ENCODE assay signal across 17 cellular contexts in the genomic region with DNA sequence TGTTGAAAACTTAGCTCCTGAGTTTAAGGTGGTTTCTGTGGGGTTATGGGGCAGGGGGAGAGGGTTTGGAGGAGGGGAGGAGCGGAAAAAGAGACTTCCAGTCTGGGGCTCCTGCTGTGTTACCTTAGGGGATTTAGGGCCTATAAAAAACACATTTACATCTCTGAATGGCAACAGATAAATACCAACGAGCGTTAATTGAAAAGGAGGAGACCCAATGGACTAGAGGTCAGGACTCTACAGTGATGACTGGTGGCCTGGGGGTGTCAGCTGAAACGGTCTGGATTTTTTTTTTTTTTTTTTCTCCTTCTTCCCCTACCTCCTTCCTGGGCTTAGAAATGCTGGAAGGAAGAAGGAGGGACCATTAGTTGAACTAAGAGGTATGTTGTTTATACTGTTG.
"Had no signal": no experiment of that assay in that cellular context is flagged by ENCODE, and none has a peak within 500 bp of the region (broad histone marks: within the 10 kb centered on the region; RNA-seq: fewer than 3 reads in every experiment).

No MANE protein-coding gene starts in this region.

- ATAC-seq: gastroesophageal sphincter, heart right ventricle, right cardiac atrium had no signal

- H3K27me3 Mint-ChIP-seq: dendritic cell treated with granulocyte-macrophage colony-stimulating factor and Interleukin-4, amounts not matched to agents 40 ng/mL and 50 ng/mL, for 4 days had no signal

- H3K27ac Mint-ChIP-seq: nephron had no signal

- H3K4me3 Mint-ChIP-seq: dendritic cell treated with granulocyte-macrophage colony-stimulating factor and Interleukin-4, amounts not matched to agents 40 ng/mL and 50 ng/mL, for 4 days; nephron had no signal

- DNase-seq: activated CD4-positive, alpha-beta T cell treated with anti-CD3 and anti-CD28 coated beads, Interleukin-2, amount 50 U/mL, for 48 hours; activated CD4-positive, CD25-positive, alpha-beta regulatory T cell treated with anti-CD3 and anti-CD28 coated beads, Interleukin-2, amount 50 U/mL, for 72 hours; activated effector memory CD4-positive, alpha-beta T cell treated with Interleukin-2 at 50 U/mL for 16 hours; activated naive CD4-positive, alpha-beta T cell treated with anti-CD3 and anti-CD28 coated beads, Interleukin-2, amount 50 U/mL, for 16 hours; activated T-cell treated with anti-CD3 and anti-CD28 coated beads, Interleukin-2, amount 50 U/mL, for 1 hour; effector memory CD4-positive, alpha-beta T cell; heart right ventricle; right cardiac atrium; stimulated activated CD4-positive, alpha-beta T cell treated with anti-CD3 and anti-CD28 coated beads, Interleukin-15, amount 100 ng/mL, for 24 hours; stimulated activated CD4-positive, alpha-beta T cell treated with anti-CD3 and anti-CD28 coated beads, Interleukin-4, amount 100 ng/mL, for 24 hours; stimulated activated naive CD4-positive, alpha-beta T cell; T-helper 9 cell; tibial artery; uterus had no signal

- H3K9me3 Mint-ChIP-seq: dendritic cell treated with granulocyte-macrophage colony-stimulating factor and Interleukin-4, amounts not matched to agents 40 ng/mL and 50 ng/mL, for 4 days; nephron had no signal
